8 cellular contexts compared by ENCODE assay signal in genomic region chrX:46180258-46180687, GRCh38.
DNase-seq lines count a peak whose midpoint lies in the region; ATAC-seq lines count a peak whose summit lies in the region.

No MANE protein-coding gene starts in this region.

- DNase-seq in GDM1 (lab: John Stamatoyannopoulos, UW) (peak; percentile 97), KBM-7 (peak; percentile 98), amniotic epithelial cell (ENCODE audit: low read depth) (peak; percentile 80), NCI-H2081 treated with DMSO at 0.1 percent for 48 hours (lab: John Stamatoyannopoulos, UW) (no peak), NCI-H446 treated with DMSO at 0.1 percent for 48 hours (lab: John Stamatoyannopoulos, UW) (no peak)
- DNase-seq in stimulated activated CD8-positive, alpha-beta memory T cell treated with anti-CD3 and anti-CD28 coated beads, Interleukin-15, amount 100 ng/mL, for 48 hours (ENCODE audit: low read depth in 2 of 2): peak; percentile 0 to 4
- DNase-seq in activated effector memory CD4-positive, alpha-beta T cell treated with Interleukin-2 at 50 U/mL for 16 hours: no peak

- in situ Hi-C loops in KBM-7 (cut with MboI; ENCODE audit: low pct_unique_long_range_greater_than_20kb, low sequenced_read_pairs): no loop called here

- ATAC-seq in GM21529 (IDR thresholded peaks at IDR 0.05; ENCODE audit: unreplicated experiment): peak; percentile 91

Comparison
In these comparisons a context has a peak if more than half of its experiments do, and no peak if none do; other contexts are left out.
1. DNase-seq: peak in GDM1 (single experiment), KBM-7 (single experiment), amniotic epithelial cell (single experiment) and stimulated activated CD8-positive, alpha-beta memory T cell treated with anti-CD3 and anti-CD28 coated beads, Interleukin-15, amount 100 ng/mL, for 48 hours (2 of 2); none in activated effector memory CD4-positive, alpha-beta T cell treated with Interleukin-2 at 50 U/mL for 16 hours (single experiment), NCI-H2081 treated with DMSO at 0.1 percent for 48 hours (single experiment) and NCI-H446 treated with DMSO at 0.1 percent for 48 hours (single experiment).